In genomic region chr4:146663968-146664311, GRCh38 we compare ENCODE assay signal across 6 cellular contexts. TPM values are rescaled to one million over a fixed set of nuclear protein-coding genes. Genes with fewer than 3 reads are reported as not detected.
"Had no signal": no experiment of that assay in that cellular context is flagged by ENCODE, and none has a peak within 500 bp of the region (broad histone marks: within the 10 kb centered on the region; RNA-seq: fewer than 3 reads in every experiment).

No MANE protein-coding gene starts in this region.

RNA-seq across cellular contexts. Expression of gene POU4F2, which starts 25.2 kb away (rescaled TPM):
- total RNA-seq: GM23248, H1, HFFc6, HT1080, IMR-90, K562 had no signal
